8 cellular contexts compared by ENCODE assay signal in the genomic region with DNA sequence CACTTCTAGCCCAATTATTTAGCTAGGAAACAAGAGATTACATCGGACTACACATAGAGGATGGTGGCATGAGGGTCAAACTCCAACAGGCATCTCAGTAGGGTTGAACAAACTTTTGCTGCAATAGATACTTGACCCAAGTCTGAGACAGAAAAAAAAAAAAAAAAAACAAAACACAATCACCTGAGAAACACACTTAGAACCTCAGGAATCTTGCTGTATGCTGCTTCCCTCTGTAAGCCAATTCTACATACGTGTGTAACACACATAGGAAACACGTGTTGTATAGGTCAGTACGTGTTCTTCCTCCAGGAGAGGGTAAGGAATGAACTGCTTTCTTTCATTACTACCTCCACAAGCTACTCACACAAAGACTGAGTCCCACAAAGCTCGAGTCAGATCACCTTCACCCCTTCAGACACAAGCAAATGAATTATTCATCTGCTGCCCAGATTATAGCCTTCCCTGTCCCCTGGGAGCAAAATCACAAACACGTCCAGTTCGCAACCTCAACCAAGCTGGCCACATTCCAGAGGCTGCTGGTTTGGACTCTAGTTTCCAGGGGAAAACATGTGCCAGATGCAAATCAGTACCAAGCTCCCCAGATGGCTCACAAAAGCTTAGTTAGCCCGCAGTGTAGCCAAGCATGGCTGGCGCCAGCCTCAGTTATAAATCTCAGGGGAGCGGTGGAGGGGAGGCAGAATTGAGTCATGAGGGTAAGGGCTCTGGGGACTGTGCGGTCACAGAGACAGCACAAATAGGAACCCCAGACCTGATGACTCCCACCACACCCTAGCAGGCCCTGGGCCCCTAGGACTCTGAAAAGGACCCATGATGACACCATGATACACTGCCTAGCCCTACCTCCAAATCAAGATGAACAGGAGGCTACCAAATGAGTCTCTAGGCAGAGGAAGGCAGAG. TPM values are rescaled to one million over a fixed set of nuclear protein-coding genes. Genes with fewer than 3 reads are reported as not detected.
DNase-seq lines count a peak whose midpoint lies in the region; ATAC-seq and TF ChIP-seq lines count a peak whose summit lies in the region.

No MANE protein-coding gene starts in this region.

- in situ Hi-C loops in GM18951 (cut with MboI; ENCODE audit: low sequenced_read_pairs, unreplicated experiment), result no loop called here

- no peak overlapping the region for H3K4ac ChIP-seq in neuronal stem cell (ENCODE audit: low read length)

- peaks cover 4 to 74% (median 46%) of the 10 kb centered on the region in 4 donors for H3K4me1 Mint-ChIP-seq in CD4-positive, CD25-positive, alpha-beta regulatory T cell

- TF ChIP-seq EP300 in ovary (IDR thresholded peaks at IDR 0.05), result no peak

- peaks cover 0 to 1% (median 0%) of the 10 kb centered on the region in 7 donors for H3K9me3 Mint-ChIP-seq in CD4-positive, CD25-positive, alpha-beta regulatory T cell

- H3K18ac ChIP-seq in neuronal stem cell (ENCODE audit: low read length), result no peak overlapping the region

- peak overlapping the region in 2 of 3 donors; percentile 80 to 87 for H3K27ac Mint-ChIP-seq in CD4-positive, CD25-positive, alpha-beta regulatory T cell

- no peak overlapping the region for H3K23ac ChIP-seq in neuronal stem cell (ENCODE audit: low read depth, low read length, poor library complexity)

- no peak overlapping the region for H3K4me2 ChIP-seq in neuronal stem cell (ENCODE audit: insufficient read depth, low read length, poor library complexity, severe bottlenecking)

- TF ChIP-seq CTCF in fibroblast of pulmonary artery (IDR thresholded peaks at IDR 0.05; ENCODE audit: low read length, missing control alignments) (no peak), ovary (IDR thresholded peaks at IDR 0.05) (no peak)

- H3K27me3 Mint-ChIP-seq in CD4-positive, CD25-positive, alpha-beta regulatory T cell, result no peaks in the 10 kb centered on the region

- no peaks in the 10 kb centered on the region for H3K9me3 ChIP-seq in CD4-positive, CD25-positive, alpha-beta regulatory T cell (ENCODE audit: control insufficient read depth in 2 of 2, low read length in 2 of 2)
- H3K9me3 ChIP-seq in ovary (no peaks in the 10 kb centered on the region), neuronal stem cell (replicated peaks in 1 of 2; ENCODE audit: control insufficient read depth in 2 of 2, insufficient read depth in 1 of 2, low read depth in 1 of 2, low read length in 2 of 2) (no peaks in the 10 kb centered on the region)

- H3K14ac ChIP-seq in neuronal stem cell (ENCODE audit: low read length), result no peak overlapping the region

- peak; percentile 64 to 68 for ATAC-seq in CD4-positive, CD25-positive, alpha-beta regulatory T cell (ENCODE audit: low read depth in 2 of 2)
- peak; percentile 90 for ATAC-seq in HG03095 (IDR thresholded peaks at IDR 0.05; ENCODE audit: unreplicated experiment)

- H4K8ac ChIP-seq in neuronal stem cell (ENCODE audit: low read depth, low read length), result no peak overlapping the region

- H4K91ac ChIP-seq in neuronal stem cell (ENCODE audit: low read depth, low read length, poor library complexity), result no peak overlapping the region

- intact Hi-C loops in ovary (cut with DNase I), result no loop called here

- no peaks in the 10 kb centered on the region for H3K27me3 ChIP-seq in CD4-positive, CD25-positive, alpha-beta regulatory T cell (ENCODE audit: control insufficient read depth, insufficient read depth, low read length)
- H3K27me3 ChIP-seq in ovary (no peaks in the 10 kb centered on the region), neuronal stem cell (ENCODE audit: control insufficient read depth in 3 of 3, insufficient read depth in 3 of 3, low read depth in 1 of 3, low read length in 3 of 3) (no peaks in the 10 kb centered on the region)

- no peak overlapping the region for H3K4me3 Mint-ChIP-seq in CD4-positive, CD25-positive, alpha-beta regulatory T cell

- no peak overlapping the region for H2AK5ac ChIP-seq in neuronal stem cell (ENCODE audit: low read depth, low read length)

- peaks cover 23% of the 10 kb centered on the region for H3K36me3 ChIP-seq in CD4-positive, CD25-positive, alpha-beta regulatory T cell (ENCODE audit: control insufficient read depth, insufficient read depth, low read length)
- H3K36me3 ChIP-seq in ovary (no peaks in the 10 kb centered on the region), neuronal stem cell (replicated peaks in 1 of 2; ENCODE audit: control insufficient read depth in 2 of 2, insufficient read depth in 2 of 2, low read length in 2 of 2) (peaks cover 19 to 46% of the 10 kb centered on the region in 2 donors)

- no peak overlapping the region for H2BK5ac ChIP-seq in neuronal stem cell (ENCODE audit: low read length)

- no peak overlapping the region for H3K27ac ChIP-seq in CD4-positive, CD25-positive, alpha-beta regulatory T cell (ENCODE audit: insufficient read depth, low read length, poor library complexity, severe bottlenecking)
- H3K27ac ChIP-seq in ovary (peak overlapping the region in 1 of 2 donors; percentile 22), neuronal stem cell (replicated peaks; ENCODE audit: low read length) (no peak overlapping the region)

- no peak overlapping the region for H3K9ac ChIP-seq in neuronal stem cell (ENCODE audit: low read depth, low read length, poor library complexity)

- no peak overlapping the region for H2AFZ ChIP-seq in neuronal stem cell (ENCODE audit: low read length)

- peaks cover 9% of the 10 kb centered on the region for H3K36me3 Mint-ChIP-seq in CD4-positive, CD25-positive, alpha-beta regulatory T cell

- 44 to 50% (median 45%) methylated on average over 11 of the region's 11 CpGs for WGBS in ovary, 3 donors
- no CpG with 5 or more reads among the region's 11 CpGs for WGBS in neuronal stem cell (ENCODE audit: extremely low coverage in 2 of 2, insufficient read length in 2 of 2, insufficient replicate concordance in 1 of 2), 2 donors

- no peak overlapping the region for H3K4me3 ChIP-seq in CD4-positive, CD25-positive, alpha-beta regulatory T cell (ENCODE audit: low read depth, low read length)
- no peak overlapping the region for H3K4me3 ChIP-seq in fibroblast of pulmonary artery (replicated peaks; ENCODE audit: low read depth, low read length)
- no peak overlapping the region for H3K4me3 ChIP-seq in ovary
- H3K4me3 ChIP-seq in neuronal stem cell (ENCODE audit: low read length in 2 of 2), result no peak overlapping the region

- H2BK12ac ChIP-seq in neuronal stem cell (ENCODE audit: low read length), result no peak overlapping the region

- TF ChIP-seq POLR2A in GM18951 (IDR thresholded peaks at IDR 0.05; ENCODE audit: extremely low read depth, insufficient read depth, insufficient read length), result peak; percentile 11
- TF ChIP-seq POLR2A in ovary (IDR thresholded peaks at IDR 0.05), result no peak

- H3K4me1 ChIP-seq in CD4-positive, CD25-positive, alpha-beta regulatory T cell (ENCODE audit: control insufficient read depth, insufficient read depth, low read length, poor library complexity, severe bottlenecking), result peaks cover 30% of the 10 kb centered on the region
- H3K4me1 ChIP-seq in ovary (ENCODE audit: insufficient read depth), result peaks cover 20% of the 10 kb centered on the region
- peaks cover 39 to 52% of the 10 kb centered on the region in 2 donors for H3K4me1 ChIP-seq in neuronal stem cell (ENCODE audit: control insufficient read depth in 2 of 2, insufficient read depth in 1 of 2, low read depth in 1 of 2, low read length in 2 of 2)

- no peak overlapping the region for H2BK120ac ChIP-seq in neuronal stem cell (ENCODE audit: low read depth, low read length)

- H3K79me1 ChIP-seq in neuronal stem cell (ENCODE audit: low read depth, low read length), result peaks cover 27% of the 10 kb centered on the region

- no peak overlapping the region for H2BK15ac ChIP-seq in neuronal stem cell (ENCODE audit: low read length)

- DNase-seq in CD4-positive, CD25-positive, alpha-beta regulatory T cell, result no peak
- DNase-seq in RPMI7951 (ENCODE audit: low read depth), result peak; percentile 97
- DNase-seq in fibroblast of pulmonary artery (ENCODE audit: low read depth), result peak; percentile 88
- peak; percentile 45 to 71 (median 55) for DNase-seq in ovary
- DNase-seq in neuronal stem cell (ENCODE audit: low spot score), result no peak
- no peak for DNase-seq in NCI-H748 (lab: John Stamatoyannopoulos, UW; ENCODE audit: unreplicated experiment)

RNA-seq across cellular contexts. Expression of gene PSAP, which starts 15.1 kb away (rescaled TPM):
- 186 TPM for total RNA-seq in CD4-positive, CD25-positive, alpha-beta regulatory T cell
- 100 to 1,000 TPM; 523 to 560 (median 532) TPM for polyA plus RNA-seq in CD4-positive, CD25-positive, alpha-beta regulatory T cell
- total RNA-seq in RPMI7951 (2014; rRNA removed; shearing (Covaris generic)), result 304 and 324 TPM in 2 replicates
- 1,000 to 10,000 TPM in 4 of 7 donors, 100 to 1,000 TPM in 3; 632 to 1,246 (median 1,118) TPM for total RNA-seq in ovary
- 1,000 to 10,000 TPM in 1 of 2 donors, 100 to 1,000 TPM in 1; 916 to 3,407 TPM for polyA plus RNA-seq in ovary
- polyA plus RNA-seq in neuronal stem cell (2013, experiment 1 of 2), result 264 TPM
- 263 TPM for polyA plus RNA-seq in neuronal stem cell (2013, experiment 2 of 2)

Comparison
In these comparisons a context has a peak if more than half of its experiments do, and no peak if none do; other contexts are left out.
1. DNase-seq: peak in RPMI7951 (single experiment), fibroblast of pulmonary artery (single experiment) and ovary (5 of 5); none in CD4-positive, CD25-positive, alpha-beta regulatory T cell (0 of 3), neuronal stem cell (single experiment) and NCI-H748 (single experiment).